ENCODE assay signal across 1 cellular context in the genomic region with DNA sequence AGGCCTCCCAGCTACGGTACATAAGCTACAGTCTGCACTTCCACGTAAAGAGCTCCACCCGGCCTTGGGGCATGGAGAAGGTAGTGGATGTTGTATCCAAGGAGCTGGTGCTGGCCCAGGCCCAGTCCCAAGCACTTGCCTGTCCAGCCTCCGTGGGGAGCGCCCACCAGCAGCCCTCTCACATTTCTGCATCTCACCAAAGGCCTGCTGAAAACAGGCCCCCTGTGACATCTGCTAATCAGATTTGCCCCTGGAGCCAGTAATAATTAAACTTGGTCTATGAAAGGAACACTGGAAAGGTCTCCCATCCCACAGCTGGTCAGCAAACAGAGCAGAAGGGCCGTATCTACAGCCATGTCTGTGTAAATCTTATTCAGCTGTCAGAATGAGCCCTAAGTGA.
TF ChIP-seq lines count a peak whose summit lies in the region.

No MANE protein-coding gene starts in this region.

TF ChIP-seq in GM23338, 12 proteins besides CTCF, POLR2A, EP300 and RAD21 (continued from another document):
- TF ChIP-seq POLR2AphosphoS5 (IDR thresholded peaks at IDR 0.05; ENCODE audit: low read depth) (no peak), ZNF331 (CRISPR knock-in tag; IDR thresholded peaks at IDR 0.05; ENCODE audit: low read depth) (no peak), EZH2phosphoT487 (IDR thresholded peaks at IDR 0.05; ENCODE audit: unreplicated experiment) (no peak), NANOG (IDR thresholded peaks at IDR 0.05; ENCODE audit: borderline replicate concordance) (no peak), ZNF114 (CRISPR knock-in tag; IDR thresholded peaks at IDR 0.05) (no peak), EZH2 (IDR thresholded peaks at IDR 0.05; ENCODE audit: low read depth, unreplicated experiment) (no peak), CREB1 (CRISPR knock-in tag; IDR thresholded peaks at IDR 0.05; ENCODE audit: low read depth) (no peak), STAT1 (IDR thresholded peaks at IDR 0.05; ENCODE audit: unreplicated experiment) (no peak), ETS1 (IDR thresholded peaks at IDR 0.05) (no peak)
- TF ChIP-seq, protein P1, sequence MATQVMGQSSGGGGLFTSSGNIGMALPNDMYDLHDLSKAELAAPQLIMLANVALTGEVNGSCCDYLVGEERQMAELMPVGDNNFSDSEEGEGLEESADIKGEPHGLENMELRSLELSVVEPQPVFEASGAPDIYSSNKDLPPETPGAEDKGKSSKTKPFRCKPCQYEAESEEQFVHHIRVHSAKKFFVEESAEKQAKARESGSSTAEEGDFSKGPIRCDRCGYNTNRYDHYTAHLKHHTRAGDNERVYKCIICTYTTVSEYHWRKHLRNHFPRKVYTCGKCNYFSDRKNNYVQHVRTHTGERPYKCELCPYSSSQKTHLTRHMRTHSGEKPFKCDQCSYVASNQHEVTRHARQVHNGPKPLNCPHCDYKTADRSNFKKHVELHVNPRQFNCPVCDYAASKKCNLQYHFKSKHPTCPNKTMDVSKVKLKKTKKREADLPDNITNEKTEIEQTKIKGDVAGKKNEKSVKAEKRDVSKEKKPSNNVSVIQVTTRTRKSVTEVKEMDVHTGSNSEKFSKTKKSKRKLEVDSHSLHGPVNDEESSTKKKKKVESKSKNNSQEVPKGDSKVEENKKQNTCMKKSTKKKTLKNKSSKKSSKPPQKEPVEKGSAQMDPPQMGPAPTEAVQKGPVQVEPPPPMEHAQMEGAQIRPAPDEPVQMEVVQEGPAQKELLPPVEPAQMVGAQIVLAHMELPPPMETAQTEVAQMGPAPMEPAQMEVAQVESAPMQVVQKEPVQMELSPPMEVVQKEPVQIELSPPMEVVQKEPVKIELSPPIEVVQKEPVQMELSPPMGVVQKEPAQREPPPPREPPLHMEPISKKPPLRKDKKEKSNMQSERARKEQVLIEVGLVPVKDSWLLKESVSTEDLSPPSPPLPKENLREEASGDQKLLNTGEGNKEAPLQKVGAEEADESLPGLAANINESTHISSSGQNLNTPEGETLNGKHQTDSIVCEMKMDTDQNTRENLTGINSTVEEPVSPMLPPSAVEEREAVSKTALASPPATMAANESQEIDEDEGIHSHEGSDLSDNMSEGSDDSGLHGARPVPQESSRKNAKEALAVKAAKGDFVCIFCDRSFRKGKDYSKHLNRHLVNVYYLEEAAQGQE (IDR thresholded peaks at IDR 0.05; ENCODE audit: unreplicated experiment) = no peak
